ENCODE assay signal across 8 cellular contexts in the genomic region with DNA sequence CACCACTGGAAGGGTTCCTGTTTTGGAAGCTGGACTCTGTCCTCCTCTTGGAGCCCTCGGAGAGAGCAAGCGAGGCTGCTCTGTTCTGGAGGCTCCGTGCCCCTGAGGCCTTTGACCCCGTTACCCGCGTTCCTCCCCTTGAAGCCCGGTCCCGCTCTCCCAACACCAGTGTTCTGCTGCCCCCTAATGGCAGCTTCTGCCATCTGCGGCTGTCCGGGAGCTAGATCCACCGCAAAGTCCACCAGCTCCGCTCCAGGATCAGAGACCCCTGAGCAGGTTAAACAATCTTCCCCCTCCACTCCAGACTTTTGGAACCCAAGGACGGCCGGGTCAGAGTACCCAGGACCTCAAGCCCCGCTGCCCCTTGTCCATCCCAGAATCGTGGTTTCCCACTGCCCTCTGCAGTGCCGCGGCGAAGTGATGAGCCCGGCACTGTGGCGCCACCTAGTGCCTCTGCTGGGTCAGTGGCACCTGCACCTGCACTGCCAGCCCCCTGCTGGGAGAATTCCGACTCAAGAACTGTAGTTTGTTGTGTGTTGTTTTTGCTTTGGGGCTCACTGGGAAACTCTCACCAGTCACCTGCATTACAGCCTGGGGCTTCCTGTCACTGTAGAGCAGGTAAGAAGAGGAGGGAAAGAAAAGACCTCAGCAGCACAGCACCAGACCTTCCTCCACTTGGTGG.
DNase-seq lines count a peak whose midpoint lies in the region; ATAC-seq and TF ChIP-seq lines count a peak whose summit lies in the region.

No MANE protein-coding gene starts in this region.

- peak; percentile 99 for TF ChIP-seq CTCF in AG04449 (IDR thresholded peaks at IDR 0.05; ENCODE audit: insufficient read depth, low read length, missing control alignments)

- POLR2A ChIA-PET in AG04449 (lab: Yijun Ruan, JAX), result interaction anchor here (1.2 kb wide), 1 partner anchor 241 kb away, joined by 6 read pairs; no protein-coding TSS in a partner anchor

- peak overlapping the region; percentile 59 for H3K4me3 ChIP-seq in AG04449 (ENCODE audit: low read depth, low read length)

- CTCF ChIA-PET in AG04449 (lab: Yijun Ruan, JAX), result interaction anchor here (0.6 to 12.0 kb wide), 138 partner anchors 13 to 601 kb away, joined by 3 to 673 read pairs (median 5); a partner anchor contains a TSS

- DNase-seq in AG04449 (ENCODE audit: low read depth, low spot score) (no peak), NCI-H2227 treated with DMSO at 0.1 percent for 48 hours (lab: John Stamatoyannopoulos, UW) (peak; percentile 82), caudate nucleus (lab: John Stamatoyannopoulos, UW) (peak in 57 of 61 donors; percentile 41 to 94 (median 81)), islet precursor cell (peak; percentile 92)
- DNase-seq in activated CD4-positive, CD25-positive, alpha-beta regulatory T cell (lab: John Stamatoyannopoulos, UW), result peak; percentile 66 to 76 (median 70)
- peak; percentile 79 for DNase-seq in stimulated activated CD4-positive, alpha-beta T cell treated with anti-CD3 and anti-CD28 coated beads, Interleukin-12 subunit alpha, Interleukin-12 subunit beta, amount 100 ng/mL, for 4 hours

- no peak overlapping the region for H3K27ac ChIP-seq in caudate nucleus (ENCODE audit: low read depth, low read length)

- peak; percentile 92 for ATAC-seq in GM19023 (IDR thresholded peaks at IDR 0.05; ENCODE audit: unreplicated experiment)
- peak; percentile 93 for ATAC-seq in HG03280 (IDR thresholded peaks at IDR 0.05; ENCODE audit: unreplicated experiment)
